In the genomic region with DNA sequence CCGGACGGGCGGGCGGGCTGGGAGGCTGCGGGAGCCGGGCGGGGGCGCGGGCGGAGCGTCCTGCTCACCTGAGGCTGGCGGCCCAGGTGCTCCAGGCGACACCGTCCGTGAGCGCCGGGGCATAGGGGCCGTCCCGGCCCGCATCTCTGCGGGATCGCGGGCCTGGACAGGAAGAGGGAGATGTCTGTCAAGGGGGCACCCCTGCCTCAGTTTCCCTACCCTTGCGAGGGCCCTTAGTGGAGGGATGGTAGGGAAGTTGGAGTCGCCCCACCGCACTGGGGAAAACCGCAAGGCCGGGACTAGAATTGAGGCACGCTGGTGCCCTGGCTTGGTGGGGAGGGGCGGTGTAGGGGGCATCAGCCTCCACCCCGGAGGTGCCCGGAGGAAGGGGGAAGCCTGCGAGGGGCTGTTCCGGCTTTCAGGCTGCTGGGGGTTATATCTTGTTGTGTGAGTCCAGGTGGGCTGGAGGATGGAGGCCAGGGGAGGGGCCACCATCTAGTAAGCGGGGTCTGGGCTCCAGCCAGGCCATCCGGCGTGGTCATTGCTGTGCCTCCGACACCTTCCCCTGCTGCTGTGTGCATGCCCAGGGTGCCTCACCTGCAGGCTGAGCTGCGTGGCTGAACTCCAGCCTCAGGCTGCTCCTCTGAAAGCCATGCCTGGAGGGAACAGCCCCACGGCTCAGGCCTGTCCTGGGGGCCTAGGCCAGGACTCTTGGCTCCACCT, we compare ENCODE assay signal across 9 cellular contexts. TPM values are rescaled to one million over a fixed set of nuclear protein-coding genes. Genes with fewer than 3 reads are reported as not detected.
DNase-seq lines count a peak whose midpoint lies in the region; ATAC-seq and TF ChIP-seq lines count a peak whose summit lies in the region.
"Had no signal": no experiment of that assay in that cellular context is flagged by ENCODE, and none has a peak within 500 bp of the region (broad histone marks: within the 10 kb centered on the region; RNA-seq: fewer than 3 reads in every experiment).

No MANE protein-coding gene starts in this region.

- peak overlapping the region; percentile 57 for H3K4me3 Mint-ChIP-seq in T-helper 1 cell treated with Interleukin-12 subunit alpha and Interleukin-12 subunit beta and Interleukin-4 antibody, amounts not matched to agents 30 μg/mL and 1 μg/mL, for 36 hours
- peak overlapping the region; percentile 81 to 86 (median 84) for H3K4me3 Mint-ChIP-seq in brain

- DNase-seq in T-helper 1 cell (no peak), kidney epithelial cell (ENCODE audit: low read depth) (no peak), DMS 273 (lab: John Stamatoyannopoulos, UW; ENCODE audit: unreplicated experiment) (no peak)

- no peaks in the 10 kb centered on the region for H3K9me3 Mint-ChIP-seq in T-helper 1 cell treated with Interleukin-12 subunit alpha and Interleukin-12 subunit beta and Interleukin-4 antibody, amounts not matched to agents 30 μg/mL and 1 μg/mL, for 36 hours
- no peaks in the 10 kb centered on the region for H3K9me3 Mint-ChIP-seq in brain

- TF ChIP-seq CTCF in brain (conservative IDR thresholded peaks at IDR 0.05) (no peak), kidney epithelial cell (IDR thresholded peaks at IDR 0.05; ENCODE audit: insufficient read depth, low read length, poor library complexity, severe bottlenecking) (no peak)

- H3K27ac Mint-ChIP-seq in T-helper 1 cell treated with Interleukin-12 subunit alpha and Interleukin-12 subunit beta and Interleukin-4 antibody, amounts not matched to agents 30 μg/mL and 1 μg/mL, for 36 hours: no peak overlapping the region
- H3K27ac Mint-ChIP-seq in brain: peak overlapping the region in 2 of 5 experiments; percentile 43 to 75

- H3K4me3 ChIP-seq in kidney epithelial cell (ENCODE audit: low read depth, low read length) (peak overlapping the region; percentile 53), subcutaneous abdominal adipose tissue (ENCODE audit: low read depth in 1 of 5, low read length in 5 of 5) (peak overlapping the region in 4 of 5 donors; percentile 58 to 71 (median 64))

- H3K9me3 ChIP-seq in subcutaneous abdominal adipose tissue (ENCODE audit: control insufficient read depth in 5 of 5, low read length in 5 of 5): no peaks in the 10 kb centered on the region

- peaks cover 2% of the 10 kb centered on the region for H3K4me1 Mint-ChIP-seq in T-helper 1 cell treated with Interleukin-12 subunit alpha and Interleukin-12 subunit beta and Interleukin-4 antibody, amounts not matched to agents 30 μg/mL and 1 μg/mL, for 36 hours (ENCODE audit: low read depth)
- H3K4me1 Mint-ChIP-seq in brain: peaks cover 39% of the 10 kb centered on the region

- no peaks in the 10 kb centered on the region for H3K36me3 Mint-ChIP-seq in T-helper 1 cell treated with Interleukin-12 subunit alpha and Interleukin-12 subunit beta and Interleukin-4 antibody, amounts not matched to agents 30 μg/mL and 1 μg/mL, for 36 hours (ENCODE audit: low read depth)
- no peaks in the 10 kb centered on the region for H3K36me3 Mint-ChIP-seq in brain

- ATAC-seq in HG03442 (IDR thresholded peaks at IDR 0.05; ENCODE audit: unreplicated experiment) (no peak), GM19351 (IDR thresholded peaks at IDR 0.05; ENCODE audit: unreplicated experiment) (no peak)

- H3K27me3 Mint-ChIP-seq in T-helper 1 cell treated with Interleukin-12 subunit alpha and Interleukin-12 subunit beta and Interleukin-4 antibody, amounts not matched to agents 30 μg/mL and 1 μg/mL, for 36 hours (ENCODE audit: low read depth): peaks cover 3% of the 10 kb centered on the region
- H3K27me3 Mint-ChIP-seq in brain: peaks cover 5% of the 10 kb centered on the region

- peak overlapping the region in 4 of 5 donors; percentile 0 to 64 (median 54) for H3K9ac ChIP-seq in subcutaneous abdominal adipose tissue (ENCODE audit: low read length in 5 of 5)

- peaks cover 5 to 77% (median 69%) of the 10 kb centered on the region in 5 donors for H3K4me1 ChIP-seq in subcutaneous abdominal adipose tissue (ENCODE audit: control insufficient read depth in 5 of 5, insufficient read depth in 5 of 5, low read length in 5 of 5)

- H3K36me3 ChIP-seq in kidney epithelial cell (ENCODE audit: control insufficient read depth, insufficient read depth, low read length) (no peaks in the 10 kb centered on the region), subcutaneous abdominal adipose tissue (ENCODE audit: control insufficient read depth in 5 of 5, insufficient read depth in 5 of 5, low read length in 5 of 5) (peaks cover 0 to 4% (median 0%) of the 10 kb centered on the region in 5 donors)

- H3K27me3 ChIP-seq in kidney epithelial cell (ENCODE audit: control insufficient read depth, insufficient read depth, low read length): no peaks in the 10 kb centered on the region
- H3K27me3 ChIP-seq in subcutaneous abdominal adipose tissue (ENCODE audit: control insufficient read depth in 5 of 5, insufficient read depth in 4 of 5, low read length in 5 of 5): peaks cover 0 to 3% (median 0%) of the 10 kb centered on the region in 5 donors

- H3K27ac ChIP-seq in subcutaneous abdominal adipose tissue (ENCODE audit: low read depth, low read length): no peak overlapping the region

RNA-seq across cellular contexts. Expression of gene VWA1, which starts 0.6 kb away (rescaled TPM):
- polyA plus RNA-seq in brain (ENCODE audit: insufficient read depth, low read depth, low replicate concordance): 108 TPM
- total RNA-seq in kidney epithelial cell: 27.6 and 28.3 TPM in 2 replicates

RNA-seq across cellular contexts. Expression of gene ATAD3C, which starts 13.4 kb away (rescaled TPM):
- 10.3 TPM for polyA plus RNA-seq in brain (ENCODE audit: insufficient read depth, low read depth, low replicate concordance)
- 0.38 and 0.75 TPM in 2 replicates for total RNA-seq in kidney epithelial cell
- total RNA-seq: myocyte had no signal

RNA-seq across cellular contexts. Expression of gene ANKRD65, which starts 15.0 kb away (rescaled TPM):
- polyA plus RNA-seq in brain (ENCODE audit: insufficient read depth, low read depth, low replicate concordance): 54.3 TPM
- 1.4 and 1.6 TPM in 2 replicates for total RNA-seq in kidney epithelial cell
- total RNA-seq: myocyte had no signal

RNA-seq across cellular contexts. Expression of gene MRPL20, which starts 29.0 kb away (rescaled TPM):
- polyA plus RNA-seq in brain (ENCODE audit: insufficient read depth, low read depth, low replicate concordance): 152 TPM
- total RNA-seq in kidney epithelial cell: 134 and 159 TPM in 2 replicates

RNA-seq across cellular contexts. Expression of gene ATAD3B, which starts 35.5 kb away (rescaled TPM):
- polyA plus RNA-seq in brain (ENCODE audit: insufficient read depth, low read depth, low replicate concordance): 2.9 TPM
- total RNA-seq in kidney epithelial cell: 31.4 and 37.8 TPM in 2 replicates
